Comparison of ENCODE assay signal across 19 cellular contexts in the genomic region with DNA sequence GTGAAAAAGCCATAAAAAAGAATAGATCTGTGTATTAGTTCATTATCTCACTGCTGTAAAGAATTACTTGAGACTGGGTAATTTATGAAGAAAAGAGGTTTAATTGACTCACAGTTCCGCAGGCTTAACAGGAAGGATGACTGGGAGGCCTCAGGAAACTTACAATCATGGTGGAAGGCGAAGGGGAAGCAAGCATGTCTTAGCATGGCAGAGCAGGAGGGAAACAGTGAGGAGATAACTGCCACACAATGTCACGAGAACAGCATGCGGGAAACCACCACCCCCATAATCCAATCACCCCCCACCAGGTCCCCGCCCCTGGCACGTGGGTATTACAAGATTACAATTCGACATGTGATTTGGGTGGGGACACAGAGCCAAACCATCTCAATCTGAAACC. TPM values are rescaled to one million over a fixed set of nuclear protein-coding genes. Genes with fewer than 3 reads are reported as not detected.
A peak's percentile ranks its signal among the peaks of the same experiment; 100 is the strongest.
DNase-seq lines count a peak whose midpoint lies in the region; ATAC-seq and TF ChIP-seq lines count a peak whose summit lies in the region.
"Had no signal": no experiment of that assay in that cellular context is flagged by ENCODE, and none has a peak within 500 bp of the region (broad histone marks: within the 10 kb centered on the region; RNA-seq: fewer than 3 reads in every experiment).

No MANE protein-coding gene starts in this region.

- no peak for TF ChIP-seq CTCF in left ventricle myocardium inferior (IDR thresholded peaks at IDR 0.05; ENCODE audit: borderline replicate concordance)
- TF ChIP-seq CTCF in brain microvascular endothelial cell (IDR thresholded peaks at IDR 0.05; ENCODE audit: low read depth, low read length, missing control alignments): no peak
- no peak for TF ChIP-seq CTCF in uterus (IDR thresholded peaks at IDR 0.05)

- no peak overlapping the region for H3K4ac ChIP-seq in mesendoderm (ENCODE audit: low read depth, low read length)

- ATAC-seq in left ventricle myocardium superior: no peak
- ATAC-seq in GM21737 (IDR thresholded peaks at IDR 0.05; ENCODE audit: unreplicated experiment): no peak
- ATAC-seq: GM23338 had no signal

- H3K36me3 ChIP-seq in left ventricle myocardium inferior (peaks cover 16% of the 10 kb centered on the region), brain microvascular endothelial cell (replicated peaks) (peaks cover 5% of the 10 kb centered on the region), mesendoderm (ENCODE audit: control insufficient read depth, insufficient read depth, low read length) (no peaks in the 10 kb centered on the region), uterus (no peaks in the 10 kb centered on the region)

- H3K23ac ChIP-seq in mesendoderm (ENCODE audit: low read length): no peak overlapping the region

- H3K36me3 Mint-ChIP-seq in activated T-helper 2 cell treated with anti-CD3 and anti-CD28 coated beads, Interferon-gamma antibody, Interleukin-2, Interleukin-4, amounts not matched to agents 10 μg/mL and 5 μg/mL and 100 μg/mL, durations not matched to agents 14 hours and 24 hours and 36 hours (ENCODE audit: low read depth): peaks cover 40% of the 10 kb centered on the region

- no peak overlapping the region for H3K27ac Mint-ChIP-seq in activated T-helper 2 cell treated with anti-CD3 and anti-CD28 coated beads, Interferon-gamma antibody, Interleukin-2, Interleukin-4, amounts not matched to agents 10 μg/mL and 5 μg/mL and 100 μg/mL, durations not matched to agents 14 hours and 24 hours and 36 hours
- H3K27ac Mint-ChIP-seq: B cell; CD4-positive, alpha-beta T cell; GM23338 had no signal

- H3K79me1 ChIP-seq in mesendoderm (ENCODE audit: low read length): peaks cover 6% of the 10 kb centered on the region

- H3K27me3 ChIP-seq in left ventricle myocardium inferior (ENCODE audit: low read depth) (no peaks in the 10 kb centered on the region), brain microvascular endothelial cell (replicated peaks) (no peaks in the 10 kb centered on the region), mesendoderm (ENCODE audit: insufficient read depth, low read length, poor library complexity) (no peaks in the 10 kb centered on the region), uterus (no peaks in the 10 kb centered on the region)
- H3K27me3 ChIP-seq: MG63, Peyer's patch had no signal

- TF ChIP-seq POLR2A in uterus (IDR thresholded peaks at IDR 0.05): no peak

- H3K9ac ChIP-seq in mesendoderm (ENCODE audit: low read length): no peak overlapping the region

- H3K79me2 ChIP-seq in mesendoderm (ENCODE audit: control insufficient read depth, insufficient read depth, low read length): no peaks in the 10 kb centered on the region

- H3K56ac ChIP-seq in mesendoderm (ENCODE audit: low read length): no peak overlapping the region

- no peaks in the 10 kb centered on the region for H3K27me3 Mint-ChIP-seq in activated T-helper 2 cell treated with anti-CD3 and anti-CD28 coated beads, Interferon-gamma antibody, Interleukin-2, Interleukin-4, amounts not matched to agents 10 μg/mL and 5 μg/mL and 100 μg/mL, durations not matched to agents 14 hours and 24 hours and 36 hours (ENCODE audit: low read depth)
- H3K27me3 Mint-ChIP-seq: B cell; CD4-positive, alpha-beta T cell had no signal

- H3K9me3 ChIP-seq in left ventricle myocardium inferior (replicated peaks) (no peaks in the 10 kb centered on the region), uterus (no peaks in the 10 kb centered on the region)
- H3K9me3 ChIP-seq: MG63, Peyer's patch had no signal

- H3K4me3 Mint-ChIP-seq in activated T-helper 2 cell treated with anti-CD3 and anti-CD28 coated beads, Interferon-gamma antibody, Interleukin-2, Interleukin-4, amounts not matched to agents 10 μg/mL and 5 μg/mL and 100 μg/mL, durations not matched to agents 14 hours and 24 hours and 36 hours (ENCODE audit: low read depth): no peak overlapping the region
- H3K4me3 Mint-ChIP-seq: B cell; CD4-positive, alpha-beta T cell; GM23338 had no signal

- H4K8ac ChIP-seq in mesendoderm (ENCODE audit: low read depth, low read length): no peak overlapping the region

- H2BK120ac ChIP-seq in mesendoderm (ENCODE audit: low read depth, low read length): no peak overlapping the region

- no CpG with 5 or more reads among the region's 7 CpGs for WGBS in mesendoderm (ENCODE audit: extremely low coverage, insufficient coverage, low lambda C conversion rate)

- DNase-seq in left ventricle myocardium inferior (no peak), left ventricle myocardium superior (no peak), brain microvascular endothelial cell (no peak), mesendoderm (peak; percentile 69), uterus (no peak), HCEC 1CT (no peak)
- DNase-seq in activated T-helper 2 cell treated with anti-CD3 and anti-CD28 coated beads, Interferon-gamma antibody, Interleukin-2, Interleukin-4, amounts not matched to agents 10 μg/mL and 5 μg/mL and 100 μg/mL, durations not matched to agents 14 hours and 24 hours and 36 hours (ENCODE audit: low spot score): no peak
- DNase-seq: CD4-positive, alpha-beta T cell; DMS79; KG1; MG63; NCI-H1105; NCI-H1694 treated with DMSO at 0.1 percent for 48 hours; NCI-H446; NCI-H748 treated with DMSO at 0.1 percent for 48 hours; Peyer's patch had no signal

- in situ Hi-C loops in brain microvascular endothelial cell (cut with HindIII; ENCODE audit: low pct_ligation_motif_present, low sequenced_read_pairs): no loop called here

- no peaks in the 10 kb centered on the region for H3K9me3 Mint-ChIP-seq in activated T-helper 2 cell treated with anti-CD3 and anti-CD28 coated beads, Interferon-gamma antibody, Interleukin-2, Interleukin-4, amounts not matched to agents 10 μg/mL and 5 μg/mL and 100 μg/mL, durations not matched to agents 14 hours and 24 hours and 36 hours
- H3K9me3 Mint-ChIP-seq: CD4-positive, alpha-beta T cell; GM23338 had no signal

- intact Hi-C loops in left ventricle myocardium inferior (cut with micrococcal nuclease) (no loop called here), left ventricle myocardium superior (cut with micrococcal nuclease) (no loop called here), uterus (cut with DNase I; ENCODE audit: low total_unique reads) (no loop called here)
- intact Hi-C loops in activated T-helper 2 cell treated with anti-CD3 and anti-CD28 coated beads, Interferon-gamma antibody, Interleukin-2, Interleukin-4, amounts not matched to agents 10 μg/mL and 5 μg/mL and 100 μg/mL, durations not matched to agents 14 hours and 24 hours and 36 hours (cut with micrococcal nuclease): no loop called here

- no peak overlapping the region for H3K4me2 ChIP-seq in mesendoderm (ENCODE audit: low read length)
- H3K4me2 ChIP-seq: GM23338 had no signal

- H3K4me1 ChIP-seq in left ventricle myocardium inferior (peaks cover 75% of the 10 kb centered on the region), mesendoderm (ENCODE audit: control insufficient read depth, low read depth, low read length) (no peaks in the 10 kb centered on the region), uterus (no peaks in the 10 kb centered on the region)

- H3K4me1 Mint-ChIP-seq in activated T-helper 2 cell treated with anti-CD3 and anti-CD28 coated beads, Interferon-gamma antibody, Interleukin-2, Interleukin-4, amounts not matched to agents 10 μg/mL and 5 μg/mL and 100 μg/mL, durations not matched to agents 14 hours and 24 hours and 36 hours (ENCODE audit: low read depth): peaks cover 5% of the 10 kb centered on the region
- H3K4me1 Mint-ChIP-seq: B cell, GM23338 had no signal

- H2BK5ac ChIP-seq in mesendoderm (ENCODE audit: low read length): no peak overlapping the region

- H3K27ac ChIP-seq in left ventricle myocardium inferior (replicated peaks) (peak overlapping the region; percentile 83), brain microvascular endothelial cell (peak overlapping the region; percentile 86), mesendoderm (ENCODE audit: low read depth, low read length) (no peak overlapping the region), uterus (peak overlapping the region; percentile 71 to 88)

- H2BK15ac ChIP-seq in mesendoderm (replicated peaks; ENCODE audit: low read depth): no peak overlapping the region

- no peak overlapping the region for H3K4me3 ChIP-seq in left ventricle myocardium inferior
- H3K4me3 ChIP-seq in brain microvascular endothelial cell (ENCODE audit: low read depth, low read length): no peak overlapping the region
- no peak overlapping the region for H3K4me3 ChIP-seq in mesendoderm (ENCODE audit: low read length)
- no peak overlapping the region for H3K4me3 ChIP-seq in uterus
- H3K4me3 ChIP-seq: GM23338, MG63, Peyer's patch had no signal

- no peak overlapping the region for H2AK5ac ChIP-seq in mesendoderm (ENCODE audit: low read length)

- H4K5ac ChIP-seq in mesendoderm (ENCODE audit: low read length): no peak overlapping the region

- no peak overlapping the region for H3K18ac ChIP-seq in mesendoderm (ENCODE audit: low read length)

RNA-seq across cellular contexts. Expression of a gene that starts 39.1 kb away (rescaled TPM):
- total RNA-seq in left ventricle myocardium inferior (10.1 TPM), left ventricle myocardium superior (9.1 TPM), uterus (10 to 100 TPM in 3 of 4 donors, 1 to 10 TPM in 1; 5.0 to 28.5 (median 21.7) TPM)
- 7.7 TPM for polyA plus RNA-seq in mesendoderm (2013, experiment 1 of 2)
- polyA plus RNA-seq in mesendoderm (2013, experiment 2 of 2): 7.2 TPM
- total RNA-seq in activated T-helper 2 cell treated with anti-CD3 and anti-CD28 coated beads, Interferon-gamma antibody, Interleukin-2, Interleukin-4, amounts not matched to agents 10 μg/mL and 5 μg/mL and 100 μg/mL, durations not matched to agents 14 hours and 24 hours and 36 hours: 12.2 and 12.7 TPM in 2 replicates
